Comparison of ENCODE assay signal across 19 cellular contexts in genomic region chr13:59963827-59964226, GRCh38.
"Had no signal": no experiment of that assay in that cellular context is flagged by ENCODE, and none has a peak within 500 bp of the region (broad histone marks: within the 10 kb centered on the region; RNA-seq: fewer than 3 reads in every experiment).

No MANE protein-coding gene starts in this region.

- ATAC-seq: activated CD8-positive, alpha-beta T cell treated with anti-CD3 and anti-CD28 coated beads for 36 hours; activated T-cell treated with anti-CD3 and anti-CD28 coated beads, Interleukin-2, amount 50 U/mL, for 4 hours; left lung; lower lobe of right lung; natural killer cell; right cardiac atrium had no signal

- H3K4me3 ChIP-seq: breast epithelium, left lung, lower lobe of right lung, neural progenitor cell, tibial nerve had no signal

- H2AFZ ChIP-seq: neural progenitor cell had no signal

- DNase-seq: activated CD4-positive, alpha-beta T cell treated with anti-CD3 and anti-CD28 coated beads for 1 hour; activated CD4-positive, alpha-beta T cell treated with anti-CD3 and anti-CD28 coated beads, Interleukin-2, amount 10 ng/mL, durations not matched to agents 7 days and 5 days; activated CD8-positive, alpha-beta T cell treated with anti-CD3 and anti-CD28 coated beads for 36 hours; activated T-cell treated with anti-CD3 and anti-CD28 coated beads, Interleukin-2, amount 50 U/mL, for 4 hours; central memory CD4-positive, alpha-beta T cell; effector CD4-positive, alpha-beta T cell; left lung; lower lobe of right lung; mesenchymal stem cell; natural killer cell; posterior cingulate gyrus; right cardiac atrium; stimulated activated CD4-positive, alpha-beta T cell treated with anti-CD3 and anti-CD28 coated beads, Interleukin-15, amount 100 ng/mL, for 24 hours; stimulated activated CD4-positive, alpha-beta T cell treated with anti-CD3 and anti-CD28 coated beads, Interleukin-2, amount 100 ng/mL, for 24 hours; stimulated activated naive CD4-positive, alpha-beta T cell; T1000 had no signal

- H3K4me2 ChIP-seq: neural progenitor cell had no signal

- H3K9me3 ChIP-seq: breast epithelium, left lung, lower lobe of right lung, tibial nerve had no signal

- H3K27ac ChIP-seq: breast epithelium, left lung, lower lobe of right lung, neural progenitor cell, tibial nerve had no signal

- H3K27me3 ChIP-seq: breast epithelium, left lung, neural progenitor cell, tibial nerve had no signal

- H3K4me1 ChIP-seq: breast epithelium, left lung, lower lobe of right lung, neural progenitor cell, tibial nerve had no signal

- H3K36me3 ChIP-seq: breast epithelium, left lung, lower lobe of right lung, neural progenitor cell, tibial nerve had no signal
